Comparison of ENCODE assay signal across 13 cellular contexts in the genomic region with DNA sequence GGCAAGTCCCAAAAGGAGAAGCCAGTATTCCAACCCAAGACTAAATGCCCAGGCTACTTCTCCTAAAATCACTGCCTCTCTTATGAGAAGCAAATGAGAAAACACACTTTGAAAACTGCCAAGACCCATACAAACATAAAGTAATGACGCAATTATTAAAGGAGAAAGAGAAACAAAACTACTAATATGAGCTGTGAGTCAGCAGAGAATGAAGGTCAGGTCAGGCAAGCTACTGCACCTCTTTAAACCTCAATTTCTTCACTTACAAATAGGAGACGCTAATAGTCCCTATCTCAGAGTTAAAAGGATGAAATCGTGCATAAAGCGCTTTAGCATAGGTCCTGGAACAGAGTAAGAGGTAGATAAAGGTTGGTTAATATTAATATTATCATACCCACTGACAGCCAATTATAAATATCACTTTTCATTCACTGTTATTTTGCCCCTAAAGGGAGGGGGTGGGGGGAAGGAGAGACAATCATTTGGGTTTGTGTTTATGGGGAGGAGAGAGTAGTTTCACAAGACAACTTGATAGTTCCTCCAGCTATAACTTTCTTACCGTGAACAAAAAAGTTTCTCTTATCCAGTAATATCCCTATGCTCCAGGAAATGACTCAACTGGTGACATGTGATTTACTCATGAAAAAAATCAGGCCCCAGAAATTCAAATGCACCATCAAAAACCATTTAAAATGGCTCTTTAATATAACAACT. TPM values are rescaled to one million over a fixed set of nuclear protein-coding genes. Genes with fewer than 3 reads are reported as not detected.
A peak's percentile ranks its signal among the peaks of the same experiment; 100 is the strongest.
DNase-seq lines count a peak whose midpoint lies in the region; ATAC-seq and TF ChIP-seq lines count a peak whose summit lies in the region.
"Had no signal": no experiment of that assay in that cellular context is flagged by ENCODE, and none has a peak within 500 bp of the region (broad histone marks: within the 10 kb centered on the region; RNA-seq: fewer than 3 reads in every experiment).

No MANE protein-coding gene starts in this region.

- DNase-seq in AG04449 (ENCODE audit: low read depth, low spot score) (peak; percentile 45), HFFc6 (peak; percentile 74), amniotic epithelial cell (ENCODE audit: low read depth) (peak; percentile 86), iris pigment epithelial cell (ENCODE audit: low read depth) (peak; percentile 91), tibial artery (no peak), CD1c-positive myeloid dendritic cell (ENCODE audit: extremely low spot score) (no peak), psoas muscle (no peak)
- DNase-seq: anterior cingulate cortex; CD8-positive, alpha-beta T cell; naive B cell had no signal

- H3K4me3 Mint-ChIP-seq in HFFc6, result peak overlapping the region; percentile 99
- H3K4me3 Mint-ChIP-seq: CD8-positive, alpha-beta T cell; GM23338 had no signal

- peaks cover 68% of the 10 kb centered on the region for H3K4me1 Mint-ChIP-seq in HFFc6 (ENCODE audit: low read depth)

- peak overlapping the region; percentile 96 for H3K27ac Mint-ChIP-seq in HFFc6
- H3K27ac Mint-ChIP-seq: CD8-positive, alpha-beta T cell; GM23338 had no signal

- intact Hi-C loops in tibial artery (cut with DNase I; ENCODE audit: low total_unique reads) (no loop called here), psoas muscle (cut with DNase I) (no loop called here)

- CTCF ChIA-PET in AG04449 (lab: Yijun Ruan, JAX), result interaction anchor here (1.0 to 16.5 kb wide), 5 partner anchors 9 to 125 kb away, joined by 3 to 263 read pairs (median 91); no protein-coding TSS in a partner anchor

- no peak for TF ChIP-seq CTCF in AG04449 (IDR thresholded peaks at IDR 0.05; ENCODE audit: insufficient read depth, low read length, missing control alignments)
- no peak for TF ChIP-seq CTCF in HFFc6 (IDR thresholded peaks at IDR 0.05)
- no peak for TF ChIP-seq CTCF in tibial artery (IDR thresholded peaks at IDR 0.05)
- TF ChIP-seq CTCF in psoas muscle (IDR thresholded peaks at IDR 0.05), result no peak

- H3K9me3 Mint-ChIP-seq in HFFc6, result peaks cover 4% of the 10 kb centered on the region
- H3K9me3 Mint-ChIP-seq: GM23338 had no signal

- H3K4me1 ChIP-seq in tibial artery, result peaks cover 0 to 16% (median 12%) of the 10 kb centered on the region in 4 donors
- H3K4me1 ChIP-seq in psoas muscle, result peaks cover 12% of the 10 kb centered on the region

- H3K27me3 ChIP-seq in tibial artery (no peaks in the 10 kb centered on the region), psoas muscle (ENCODE audit: insufficient read depth in 3 of 3, low read length in 2 of 3) (no peaks in the 10 kb centered on the region)

- H3K27ac ChIP-seq in tibial artery (no peak overlapping the region), psoas muscle (no peak overlapping the region)
- H3K27ac ChIP-seq: skin epidermis had no signal

- H3K27me3 Mint-ChIP-seq in HFFc6 (ENCODE audit: insufficient read depth), result no peaks in the 10 kb centered on the region; the same call in 1 of the 2 replicates
- H3K27me3 Mint-ChIP-seq: naive B cell had no signal

- H3K4me3 ChIP-seq in AG04449 (ENCODE audit: low read depth, low read length) (no peak overlapping the region), tibial artery (no peak overlapping the region), psoas muscle (no peak overlapping the region)
- H3K4me3 ChIP-seq: GM23338, skin epidermis had no signal

- POLR2A ChIA-PET in AG04449 (lab: Yijun Ruan, JAX), result interaction anchor here (1.1 kb wide), 2 partner anchors 16 to 19 kb away, joined by 3 to 4 read pairs; no protein-coding TSS in a partner anchor

- WGBS in psoas muscle, 3 donors, result 71 to 86% (median 81%) methylated on average over 5 of the region's 5 CpGs

- no peak for ATAC-seq in HG02759 (IDR thresholded peaks at IDR 0.05; ENCODE audit: unreplicated experiment)
- ATAC-seq in psoas muscle, result no peak
- ATAC-seq: CD8-positive, alpha-beta T cell; GM23338 had no signal

- H3K36me3 Mint-ChIP-seq in HFFc6 (ENCODE audit: low read depth), result peaks cover 52% of the 10 kb centered on the region

- H3K9me3 ChIP-seq in tibial artery (no peaks in the 10 kb centered on the region), psoas muscle (no peaks in the 10 kb centered on the region)

- H3K36me3 ChIP-seq in tibial artery (peaks cover 56 to 73% (median 63%) of the 10 kb centered on the region in 3 donors), psoas muscle (ENCODE audit: insufficient read depth in 1 of 2, low read depth in 1 of 2) (peaks cover 24 to 72% of the 10 kb centered on the region in 2 donors)

RNA-seq across cellular contexts. Expression of a gene that starts 3.6 kb away (rescaled TPM):
- 100 to 1,000 TPM; 220 to 267 (median 263) TPM for total RNA-seq in HFFc6 (2021; fragmentation: NEBNext Ultra II Directional; extraction: Animal tissue kit (Norgen Biotek cat#: 25700))
- total RNA-seq in psoas muscle, result 100 to 1,000 TPM; 144 to 189 (median 168) TPM
- polyA plus RNA-seq in psoas muscle, result 100 to 1,000 TPM; 247 to 421 (median 332) TPM

RNA-seq across cellular contexts. Expression of a gene that starts 38.6 kb away (rescaled TPM):
- not detected for total RNA-seq in HFFc6 (2021; fragmentation: NEBNext Ultra II Directional; extraction: Animal tissue kit (Norgen Biotek cat#: 25700))
- total RNA-seq in psoas muscle, result not detected
- not detected for polyA plus RNA-seq in psoas muscle
- total RNA-seq: CD8-positive, alpha-beta T cell had no signal

Comparison
In these comparisons a context has a peak if more than half of its experiments do, and no peak if none do; other contexts are left out.
1. DNase-seq: peak in AG04449 (single experiment), HFFc6 (single experiment), amniotic epithelial cell (single experiment) and iris pigment epithelial cell (single experiment); none in tibial artery (0 of 2), CD1c-positive myeloid dendritic cell (single experiment) and psoas muscle (0 of 2).